Comparison of ENCODE assay signal across 8 cellular contexts in the genomic region with DNA sequence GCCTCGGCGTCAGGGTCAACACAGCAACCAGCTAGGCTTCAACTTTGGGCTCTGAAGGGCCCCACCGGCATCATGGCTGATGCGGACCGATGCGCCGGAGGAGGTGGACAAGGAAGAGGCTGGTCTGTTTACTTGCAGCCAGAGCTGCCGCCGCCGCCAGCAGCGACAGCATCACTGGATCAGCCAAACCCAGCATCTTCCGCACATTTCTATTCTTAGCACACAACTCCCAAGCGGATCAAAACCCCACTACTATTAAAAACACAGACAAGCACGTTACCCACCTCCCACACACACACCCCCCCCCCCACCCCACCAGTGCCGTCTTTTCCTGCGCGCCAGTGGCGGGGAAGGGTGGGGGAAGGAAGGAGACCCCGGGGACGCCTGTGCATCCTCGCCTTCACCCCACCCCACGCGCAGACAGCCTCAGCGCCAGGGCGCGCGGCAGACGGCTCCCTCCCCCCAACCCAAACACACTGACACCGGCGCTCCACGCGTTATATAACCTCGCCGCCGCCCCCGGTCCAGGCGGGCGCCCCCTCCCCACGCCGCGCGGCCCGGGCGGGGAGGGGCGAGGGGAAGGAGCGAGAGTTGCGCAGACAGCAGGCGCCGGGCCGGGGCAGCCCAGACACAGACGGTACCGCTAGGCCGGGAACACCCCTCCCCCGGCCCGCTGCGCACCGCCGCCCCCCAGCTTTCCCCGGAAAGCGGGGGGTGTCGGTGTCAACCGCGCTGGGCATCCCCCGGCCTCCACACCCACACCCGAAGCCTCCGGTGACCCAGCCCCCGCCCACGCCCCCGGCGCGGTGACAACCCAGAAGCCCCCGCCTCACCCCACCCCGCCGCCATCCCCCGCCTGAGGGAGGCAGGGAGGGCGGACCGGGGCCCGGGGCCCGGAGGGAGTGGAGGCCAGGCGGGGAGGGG. TPM values are rescaled to one million over a fixed set of nuclear protein-coding genes. Genes with fewer than 3 reads are reported as not detected.
DNase-seq lines count a peak whose midpoint lies in the region; ATAC-seq and TF ChIP-seq lines count a peak whose summit lies in the region.

No MANE protein-coding gene starts in this region.

- peak; percentile 58 for DNase-seq in DND-41
- DNase-seq in HCT116 (ENCODE audit: low read depth, low spot score): no peak
- DNase-seq in NCI-H1930 (lab: John Stamatoyannopoulos, UW): peak; percentile 49 to 50
- DNase-seq in activated CD4-positive, alpha-beta T cell treated with anti-CD3 and anti-CD28 coated beads for 1 hour: peak; percentile 46
- peak; percentile 72 for DNase-seq in cerebellum (ENCODE audit: low spot score)
- peak; percentile 29 for DNase-seq in kidney glomerular epithelial cell (lab: John Stamatoyannopoulos, UW)
- peak; percentile 66 for DNase-seq in stimulated activated CD4-positive, alpha-beta T cell treated with anti-CD3 and anti-CD28 coated beads, Interleukin-15, amount 100 ng/mL, for 24 hours
- DNase-seq in KBM-7: no peak

- BruUV-seq in HCT116 (replicated peaks; lab: Mats Ljungman, UMichigan): no TSS peak

- peak overlapping the region; percentile 59 for H2AFZ ChIP-seq in DND-41 (ENCODE audit: low read depth, low read length)
- H2AFZ ChIP-seq in HCT116 (ENCODE audit: low read depth, low read length, poor library complexity, severe bottlenecking): no peak overlapping the region

- H3K9me3 ChIP-seq in DND-41 (ENCODE audit: insufficient read depth, low read length, severe bottlenecking) (no peaks in the 10 kb centered on the region), HCT116 (ENCODE audit: control insufficient read depth in 1 of 2, insufficient read depth in 1 of 2, low read depth in 1 of 2, low read length in 2 of 2) (no peaks in the 10 kb centered on the region)

- H3K4me2 ChIP-seq in DND-41 (ENCODE audit: insufficient read depth, low read length): peak overlapping the region; percentile 94
- H3K4me2 ChIP-seq in HCT116 (ENCODE audit: low read length): 0 out of 2 replicates have a peak overlapping the region, but pooled peaks have one; percentile 59

- peaks cover 18% of the 10 kb centered on the region; the same call in 1 of the 2 replicates for H4K20me1 ChIP-seq in DND-41 (ENCODE audit: insufficient read depth, low read length)
- no peaks in the 10 kb centered on the region; the same call in 1 of the 2 replicates for H4K20me1 ChIP-seq in HCT116 (ENCODE audit: insufficient read depth)

- no peaks in the 10 kb centered on the region for H3K9me2 ChIP-seq in HCT116 (ENCODE audit: insufficient read depth)

- TF ChIP-seq POLR2A in HCT116 (IDR thresholded peaks at IDR 0.05; ENCODE audit: borderline replicate concordance, extremely low read depth, insufficient read depth, insufficient read length): no peak

- TF ChIP-seq RAD21 in HCT116 (IDR thresholded peaks at IDR 0.05; ENCODE audit: low read depth): no peak

- H3K36me3 ChIP-seq in DND-41 (ENCODE audit: insufficient read depth, low read length) (no peaks in the 10 kb centered on the region), HCT116 (ENCODE audit: control insufficient read depth in 1 of 2, insufficient read depth in 2 of 2, low read length in 2 of 2) (no peaks in the 10 kb centered on the region)

- CTCF ChIA-PET in HCT116 (lab: Charles Lee): interaction anchor here (1.0 kb wide), 1 partner anchor 154 kb away, joined by 3 read pairs; no protein-coding TSS in a partner anchor

- ATAC-seq in DND-41 (ENCODE audit: insufficient read depth, low read depth): peak; percentile 53
- ATAC-seq in HCT116: no peak

- RAD21 ChIA-PET in HCT116 (lab: Charles Lee; ENCODE audit: low non-redundant PET in 1 of 2, low total read pairs in 2 of 2, uncharacterized antibody in 2 of 2, unreplicated experiment in 2 of 2): no interaction called here

- in situ Hi-C loops in KBM-7 (cut with MboI; ENCODE audit: low pct_unique_long_range_greater_than_20kb, low sequenced_read_pairs): no loop called here

- H3K4me1 ChIP-seq in DND-41 (ENCODE audit: insufficient read depth, low read length) (peaks cover 29% of the 10 kb centered on the region), HCT116 (ENCODE audit: control insufficient read depth in 1 of 2, insufficient read depth in 2 of 2, low read length in 2 of 2) (no peaks in the 10 kb centered on the region)

- H3K79me2 ChIP-seq in DND-41 (ENCODE audit: insufficient read depth, low read length): peaks cover 49% of the 10 kb centered on the region
- no peaks in the 10 kb centered on the region for H3K79me2 ChIP-seq in HCT116 (ENCODE audit: insufficient read depth, low read length)

- H3K4me3 ChIP-seq in DND-41 (ENCODE audit: low read depth in 1 of 2, low read length in 2 of 2) (peak overlapping the region; percentile 66 to 72), HCT116 (replicated peaks in 1 of 2; ENCODE audit: low read depth in 1 of 2, low read length in 2 of 2) (no peak overlapping the region)

- POLR2A ChIA-PET in HCT116 (lab: Charles Lee): no interaction called here

- H3K27ac ChIP-seq in DND-41 (ENCODE audit: low read length) (0 out of 2 replicates have a peak overlapping the region, but pooled peaks have one; percentile 28), HCT116 (ENCODE audit: low read depth, low read length) (no peak overlapping the region)

- no peaks in the 10 kb centered on the region for H3K27me3 ChIP-seq in DND-41 (ENCODE audit: insufficient read depth, low read length, poor library complexity)
- peaks cover 42% of the 10 kb centered on the region for H3K27me3 ChIP-seq in HCT116 (ENCODE audit: insufficient read depth, low read length)

- H3K9ac ChIP-seq in DND-41 (ENCODE audit: low read depth, low read length) (peak overlapping the region; percentile 78), HCT116 (ENCODE audit: low read length) (no peak overlapping the region)

- intact Hi-C loops in HCT116 (cut with micrococcal nuclease): loop anchor here (5.0 kb wide), 2 partner anchors 193 to 423 kb away; no protein-coding TSS in a partner anchor

- TF ChIP-seq CTCF in DND-41 (IDR thresholded peaks at IDR 0.05; ENCODE audit: borderline replicate concordance, extremely low read depth, low read length, poor library complexity, severe bottlenecking) (no peak), HCT116 (IDR thresholded peaks at IDR 0.05 in 2 of 3, conservative IDR thresholded peaks at IDR 0.05 in 1 of 3; ENCODE audit: borderline replicate concordance in 1 of 3, insufficient read depth in 1 of 3, low read depth in 2 of 3, low read length in 2 of 3) (no peak)

TF ChIP-seq in HCT116, 20 proteins besides CTCF, POLR2A, EP300 and RAD21 (continues in another document):
- TF ChIP-seq, protein P1, sequence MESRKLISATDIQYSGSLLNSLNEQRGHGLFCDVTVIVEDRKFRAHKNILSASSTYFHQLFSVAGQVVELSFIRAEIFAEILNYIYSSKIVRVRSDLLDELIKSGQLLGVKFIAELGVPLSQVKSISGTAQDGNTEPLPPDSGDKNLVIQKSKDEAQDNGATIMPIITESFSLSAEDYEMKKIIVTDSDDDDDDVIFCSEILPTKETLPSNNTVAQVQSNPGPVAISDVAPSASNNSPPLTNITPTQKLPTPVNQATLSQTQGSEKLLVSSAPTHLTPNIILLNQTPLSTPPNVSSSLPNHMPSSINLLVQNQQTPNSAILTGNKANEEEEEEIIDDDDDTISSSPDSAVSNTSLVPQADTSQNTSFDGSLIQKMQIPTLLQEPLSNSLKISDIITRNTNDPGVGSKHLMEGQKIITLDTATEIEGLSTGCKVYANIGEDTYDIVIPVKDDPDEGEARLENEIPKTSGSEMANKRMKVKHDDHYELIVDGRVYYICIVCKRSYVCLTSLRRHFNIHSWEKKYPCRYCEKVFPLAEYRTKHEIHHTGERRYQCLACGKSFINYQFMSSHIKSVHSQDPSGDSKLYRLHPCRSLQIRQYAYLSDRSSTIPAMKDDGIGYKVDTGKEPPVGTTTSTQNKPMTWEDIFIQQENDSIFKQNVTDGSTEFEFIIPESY (IDR thresholded peaks at IDR 0.05; ENCODE audit: extremely low read depth, insufficient replicate concordance, low read length): no peak
- TF ChIP-seq, protein P2, sequence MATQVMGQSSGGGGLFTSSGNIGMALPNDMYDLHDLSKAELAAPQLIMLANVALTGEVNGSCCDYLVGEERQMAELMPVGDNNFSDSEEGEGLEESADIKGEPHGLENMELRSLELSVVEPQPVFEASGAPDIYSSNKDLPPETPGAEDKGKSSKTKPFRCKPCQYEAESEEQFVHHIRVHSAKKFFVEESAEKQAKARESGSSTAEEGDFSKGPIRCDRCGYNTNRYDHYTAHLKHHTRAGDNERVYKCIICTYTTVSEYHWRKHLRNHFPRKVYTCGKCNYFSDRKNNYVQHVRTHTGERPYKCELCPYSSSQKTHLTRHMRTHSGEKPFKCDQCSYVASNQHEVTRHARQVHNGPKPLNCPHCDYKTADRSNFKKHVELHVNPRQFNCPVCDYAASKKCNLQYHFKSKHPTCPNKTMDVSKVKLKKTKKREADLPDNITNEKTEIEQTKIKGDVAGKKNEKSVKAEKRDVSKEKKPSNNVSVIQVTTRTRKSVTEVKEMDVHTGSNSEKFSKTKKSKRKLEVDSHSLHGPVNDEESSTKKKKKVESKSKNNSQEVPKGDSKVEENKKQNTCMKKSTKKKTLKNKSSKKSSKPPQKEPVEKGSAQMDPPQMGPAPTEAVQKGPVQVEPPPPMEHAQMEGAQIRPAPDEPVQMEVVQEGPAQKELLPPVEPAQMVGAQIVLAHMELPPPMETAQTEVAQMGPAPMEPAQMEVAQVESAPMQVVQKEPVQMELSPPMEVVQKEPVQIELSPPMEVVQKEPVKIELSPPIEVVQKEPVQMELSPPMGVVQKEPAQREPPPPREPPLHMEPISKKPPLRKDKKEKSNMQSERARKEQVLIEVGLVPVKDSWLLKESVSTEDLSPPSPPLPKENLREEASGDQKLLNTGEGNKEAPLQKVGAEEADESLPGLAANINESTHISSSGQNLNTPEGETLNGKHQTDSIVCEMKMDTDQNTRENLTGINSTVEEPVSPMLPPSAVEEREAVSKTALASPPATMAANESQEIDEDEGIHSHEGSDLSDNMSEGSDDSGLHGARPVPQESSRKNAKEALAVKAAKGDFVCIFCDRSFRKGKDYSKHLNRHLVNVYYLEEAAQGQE (IDR thresholded peaks at IDR 0.05; ENCODE audit: low read depth): no peak
- TF ChIP-seq SP1 (IDR thresholded peaks at IDR 0.05; ENCODE audit: low read depth) (no peak), SRF (IDR thresholded peaks at IDR 0.05; ENCODE audit: low read depth) (no peak), ZFX (IDR thresholded peaks at IDR 0.05) (no peak), POLR2AphosphoS5 (IDR thresholded peaks at IDR 0.05; ENCODE audit: low read depth, low read length) (no peak), FOSL1 (IDR thresholded peaks at IDR 0.05; ENCODE audit: low read depth) (no peak)
- TF ChIP-seq, protein P3, sequence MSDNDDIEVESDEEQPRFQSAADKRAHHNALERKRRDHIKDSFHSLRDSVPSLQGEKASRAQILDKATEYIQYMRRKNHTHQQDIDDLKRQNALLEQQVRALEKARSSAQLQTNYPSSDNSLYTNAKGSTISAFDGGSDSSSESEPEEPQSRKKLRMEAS (IDR thresholded peaks at IDR 0.05): no peak
- TF ChIP-seq, protein P4, sequence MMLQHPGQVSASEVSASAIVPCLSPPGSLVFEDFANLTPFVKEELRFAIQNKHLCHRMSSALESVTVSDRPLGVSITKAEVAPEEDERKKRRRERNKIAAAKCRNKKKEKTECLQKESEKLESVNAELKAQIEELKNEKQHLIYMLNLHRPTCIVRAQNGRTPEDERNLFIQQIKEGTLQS (IDR thresholded peaks at IDR 0.05): no peak

RNA-seq across cellular contexts. Expression of a gene that starts 0.7 kb away (rescaled TPM):
- total RNA-seq in HCT116 (2021; ENCODE audit: unreplicated experiment) (0.49 TPM), cerebellum (141 TPM)
- polyA plus RNA-seq in HCT116 (2012): 0.02 and 0.09 TPM in 2 replicates

Comparison
In these comparisons a context has a peak if more than half of its experiments do, and no peak if none do; other contexts are left out.
1. DNase-seq: peak in DND-41 (single experiment), NCI-H1930 (2 of 2), activated CD4-positive, alpha-beta T cell treated with anti-CD3 and anti-CD28 coated beads for 1 hour (single experiment), cerebellum (single experiment), kidney glomerular epithelial cell (single experiment) and stimulated activated CD4-positive, alpha-beta T cell treated with anti-CD3 and anti-CD28 coated beads, Interleukin-15, amount 100 ng/mL, for 24 hours (single experiment); none in HCT116 (single experiment) and KBM-7 (single experiment).
2. H3K4me3 ChIP-seq: peak in DND-41 (2 of 2); none in HCT116 (0 of 2).
3. RNA of a gene that starts 0.7 kb away (total RNA-seq): 141 TPM in cerebellum (single experiment); 0.49 TPM in HCT116 (single experiment); every median in the first group is over 10 times any median in the second.